ENCODE assay signal across 19 cellular contexts in genomic region chr2:204175552-204176271, GRCh38.
"Had no signal": no experiment of that assay in that cellular context is flagged by ENCODE, and none has a peak within 500 bp of the region (broad histone marks: within the 10 kb centered on the region; RNA-seq: fewer than 3 reads in every experiment).

No MANE protein-coding gene starts in this region.

- H3K27ac ChIP-seq: dorsolateral prefrontal cortex, gastroesophageal sphincter, heart left ventricle, psoas muscle, skin epidermis, tibial nerve had no signal

- H3K27me3 ChIP-seq: gastroesophageal sphincter, tibial nerve had no signal

- DNase-seq: activated CD4-positive, alpha-beta memory T cell treated with anti-CD3 and anti-CD28 coated beads, Interleukin-2, amount 10 ng/mL, durations not matched to agents 7 days and 5 days; activated CD4-positive, alpha-beta T cell treated with anti-CD3 and anti-CD28 coated beads for 36 hours; activated CD8-positive, alpha-beta memory T cell treated with anti-CD3 and anti-CD28 coated beads, Interleukin-2, amount 10 ng/mL, durations not matched to agents 7 days and 5 days; activated naive CD4-positive, alpha-beta T cell; activated naive CD8-positive, alpha-beta T cell treated with anti-CD3 and anti-CD28 coated beads, Interleukin-2, amount 10 ng/mL, durations not matched to agents 7 days and 5 days; amygdala; caudate nucleus; dorsolateral prefrontal cortex; heart left ventricle; mesendoderm; naive thymus-derived CD8-positive, alpha-beta T cell; psoas muscle; right cardiac atrium; stimulated activated naive CD8-positive, alpha-beta T cell treated with anti-CD3 and anti-CD28 coated beads, Interleukin-15, Interleukin-2, amounts not matched to agents 100 U/mL and 50 U/mL, for 24 hours; substantia nigra; T-helper 2 cell had no signal

- H3K4me3 ChIP-seq: dorsolateral prefrontal cortex, gastroesophageal sphincter, heart left ventricle, psoas muscle, skin epidermis, tibial nerve had no signal

- H3K9me3 ChIP-seq: gastroesophageal sphincter, heart left ventricle, psoas muscle, tibial nerve had no signal

- ATAC-seq: activated CD4-positive, alpha-beta T cell treated with anti-CD3 and anti-CD28 coated beads for 36 hours; activated CD8-positive, alpha-beta memory T cell treated with anti-CD3 and anti-CD28 coated beads, Interleukin-2, amount 10 ng/mL, durations not matched to agents 7 days and 5 days; gastroesophageal sphincter; heart left ventricle; naive thymus-derived CD8-positive, alpha-beta T cell; psoas muscle; right cardiac atrium; stimulated activated naive CD8-positive, alpha-beta T cell treated with anti-CD3 and anti-CD28 coated beads, Interleukin-15, Interleukin-2, amounts not matched to agents 100 U/mL and 50 U/mL, for 24 hours had no signal

- H3K36me3 ChIP-seq: gastroesophageal sphincter, heart left ventricle, tibial nerve had no signal
